Comparison of ENCODE assay signal across 8 cellular contexts in genomic region chr1:202315576-202316168, GRCh38. TPM values are rescaled to one million over a fixed set of nuclear protein-coding genes. Genes with fewer than 3 reads are reported as not detected.
DNase-seq lines count a peak whose midpoint lies in the region; ATAC-seq and TF ChIP-seq lines count a peak whose summit lies in the region.

No MANE protein-coding gene starts in this region.

- H3K4me1 Mint-ChIP-seq in CD14-positive monocyte (no peaks in the 10 kb centered on the region), H9 (peaks cover 7% of the 10 kb centered on the region in 2 experiments)

- peak; percentile 95 for TF ChIP-seq CTCF in CD14-positive monocyte (IDR thresholded peaks at IDR 0.05)
- TF ChIP-seq CTCF in H9 (conservative IDR thresholded peaks at IDR 0.05): peak; percentile 96
- TF ChIP-seq CTCF in WERI-Rb-1 (IDR thresholded peaks at IDR 0.05; ENCODE audit: low read depth, low read length): peak; percentile 100

- ATAC-seq in HG02884 (IDR thresholded peaks at IDR 0.05; ENCODE audit: unreplicated experiment): no peak

- H3K23ac ChIP-seq in H9 (ENCODE audit: insufficient read length, low read depth, low read length): no peak overlapping the region

- intact Hi-C loops in CD14-positive monocyte (cut with micrococcal nuclease): loop anchor here (5.0 to 10.0 kb wide), 2 partner anchors 123 to 131 kb away; partner anchors contain the start of gene LGR6 (in 1 of the 2)

- no peak overlapping the region for H3T11ph ChIP-seq in H9 (ENCODE audit: low read length)

- no peak overlapping the region for H2BK15ac ChIP-seq in H9 (ENCODE audit: low read depth, low read length)

- H2AFZ ChIP-seq in H9 (ENCODE audit: low read length): no peak overlapping the region

- H3K36me3 Mint-ChIP-seq in CD14-positive monocyte (no peaks in the 10 kb centered on the region), H9 (ENCODE audit: insufficient read depth in 1 of 3, low read depth in 3 of 3) (no peaks in the 10 kb centered on the region)

- H3K9me3 ChIP-seq in H9 (ENCODE audit: control insufficient read depth, low read depth, low read length): no peaks in the 10 kb centered on the region
- no peaks in the 10 kb centered on the region for H3K9me3 ChIP-seq in WERI-Rb-1 (ENCODE audit: severe bottlenecking)

- H3K79me1 ChIP-seq in H9 (ENCODE audit: insufficient read depth, low read depth, low read length, poor library complexity, severe bottlenecking): no peaks in the 10 kb centered on the region

- H3K9me3 Mint-ChIP-seq in CD14-positive monocyte (no peaks in the 10 kb centered on the region), H9 (no peaks in the 10 kb centered on the region)

- H2BK120ac ChIP-seq in H9 (ENCODE audit: low read depth, low read length, poor library complexity, severe bottlenecking): no peak overlapping the region

- H2BK5ac ChIP-seq in H9 (ENCODE audit: insufficient read length, low read length): no peak overlapping the region

- no peak overlapping the region for H3K14ac ChIP-seq in H9 (ENCODE audit: insufficient read depth, low read length)

- H2AK5ac ChIP-seq in H9 (ENCODE audit: insufficient read length, low read length): no peak overlapping the region

- H3K36me3 ChIP-seq in WERI-Rb-1: no peaks in the 10 kb centered on the region

- H3K23me2 ChIP-seq in H9 (ENCODE audit: insufficient read length, low read depth, low read length, poor library complexity, severe bottlenecking): no peaks in the 10 kb centered on the region

- H3K4me1 ChIP-seq in H9 (ENCODE audit: insufficient read depth, low read length): no peaks in the 10 kb centered on the region

- H2BK20ac ChIP-seq in H9 (ENCODE audit: low read depth, low read length, poor library complexity, severe bottlenecking): no peak overlapping the region

- no peak overlapping the region for H3K4me3 ChIP-seq in WERI-Rb-1 (ENCODE audit: low read depth, low read length)

- WGBS in H9 (ENCODE audit: extremely low coverage, insufficient read length, low lambda C conversion rate): no CpG with 5 or more reads among the region's 9 CpGs

- no peak overlapping the region for H4K5ac ChIP-seq in H9 (ENCODE audit: insufficient read length, low read depth, low read length)

- H3K27ac Mint-ChIP-seq in CD14-positive monocyte (no peak overlapping the region), H9 (no peak overlapping the region)

- H3K4me3 Mint-ChIP-seq in CD14-positive monocyte: no peak overlapping the region
- H3K4me3 Mint-ChIP-seq in H9: no peak overlapping the region

- no peaks in the 10 kb centered on the region for H3K79me2 ChIP-seq in H9 (ENCODE audit: insufficient read depth, low read length)

- H3K27ac ChIP-seq in H9 (ENCODE audit: insufficient read length, low read depth, low read length): no peak overlapping the region
- H3K27ac ChIP-seq in WERI-Rb-1: peak overlapping the region; percentile 37

- H4K20me1 ChIP-seq in H9 (ENCODE audit: control insufficient read depth, insufficient read depth, insufficient read length): no peaks in the 10 kb centered on the region

- H3K9ac ChIP-seq in H9 (ENCODE audit: extremely low read depth, insufficient read length, low read length): no peak overlapping the region

- H4K91ac ChIP-seq in H9 (ENCODE audit: insufficient read length, low read depth, low read length): no peak overlapping the region

- in situ Hi-C loops in T47D (cut with HindIII; ENCODE audit: low pct_unique_long_range_greater_than_20kb, low sequenced_read_pairs): no loop called here

- H3K27me3 ChIP-seq in H9 (ENCODE audit: insufficient read depth, low read length): no peaks in the 10 kb centered on the region
- no peaks in the 10 kb centered on the region for H3K27me3 ChIP-seq in WERI-Rb-1 (ENCODE audit: insufficient read depth, low read depth, severe bottlenecking)

- H4K8ac ChIP-seq in H9 (replicated peaks; ENCODE audit: insufficient read length, low read depth, low read length): no peak overlapping the region

- H3K56ac ChIP-seq in H9 (ENCODE audit: insufficient read length, low read depth, low read length): no peak overlapping the region

- H3K4ac ChIP-seq in H9 (ENCODE audit: low read depth, low read length): no peak overlapping the region

- DNase-seq in CD14-positive monocyte (ENCODE audit: low spot score) (peak; percentile 55), H9 (peak; percentile 88), NCI-H2171 treated with DMSO at 0.1 percent for 48 hours (lab: John Stamatoyannopoulos, UW) (peak; percentile 84), WERI-Rb-1 (peak; percentile 99), T47D (ENCODE audit: low read depth in 1 of 2, low spot score in 1 of 2) (peak; percentile 85 to 89), iris pigment epithelial cell (ENCODE audit: low read depth) (peak; percentile 61)
- DNase-seq in stimulated activated CD4-positive, alpha-beta T cell treated with anti-CD3 and anti-CD28 coated beads, Interleukin-15, amount 100 ng/mL, for 48 hours (ENCODE audit: low read depth in 2 of 2): peak; percentile 45 to 68

- no peak overlapping the region for H2BK12ac ChIP-seq in H9 (ENCODE audit: insufficient read length, low read depth, low read length)

- H3K18ac ChIP-seq in H9 (ENCODE audit: insufficient read length, low read depth, low read length): no peak overlapping the region

- H3K27me3 Mint-ChIP-seq in CD14-positive monocyte (ENCODE audit: low read depth in 3 of 3) (peaks cover 18 to 32% (median 23%) of the 10 kb centered on the region in 3 donors), H9 (ENCODE audit: low read depth) (peaks cover 2% of the 10 kb centered on the region; the same call in 1 of the 2 replicates)

- H3K4me2 ChIP-seq in H9 (ENCODE audit: insufficient read depth, insufficient read length, low read length): no peak overlapping the region

RNA-seq across cellular contexts. Expression of gene UBE2T, which starts 26.1 kb away (rescaled TPM):
- polyA plus RNA-seq in CD14-positive monocyte: 1 to 10 TPM in 1 of 2 donors, under 1 TPM in 1; 0.38 to 1.3 TPM
- 50.9 and 56.0 TPM in 2 replicates for total RNA-seq in H9 (2021)

RNA-seq across cellular contexts. Expression of gene PPP1R12B, which starts 32.8 kb away (rescaled TPM):
- polyA plus RNA-seq in CD14-positive monocyte: 1 to 10 TPM; 1.3 to 1.7 TPM
- 8.1 and 12.9 TPM in 2 replicates for total RNA-seq in H9 (2021)
